ENCODE assay signal across 7 cellular contexts in genomic region chr22:42719656-42720262, GRCh38. TPM values are rescaled to one million over a fixed set of nuclear protein-coding genes. Genes with fewer than 3 reads are reported as not detected.
DNase-seq lines count a peak whose midpoint lies in the region; ATAC-seq and TF ChIP-seq lines count a peak whose summit lies in the region.

No MANE protein-coding gene starts in this region.

- H3K9ac ChIP-seq in HCT116 (ENCODE audit: low read length) (peak overlapping the region; percentile 67), iPS-15b (ENCODE audit: low read depth, low read length) (peak overlapping the region; percentile 60)

- no peak for DNase-seq in HCT116 (ENCODE audit: low read depth, low spot score)
- no peak for DNase-seq in activated T-helper 1 cell treated with anti-CD3 and anti-CD28 coated beads, Interleukin-12 subunit alpha, Interleukin-12 subunit beta, Interleukin-2, Interleukin-4 antibody, amounts not matched to agents 30 ng/mL and 10 ng/mL and 1 ng/mL, durations not matched to agents 14 hours and 24 hours and 36 hours (ENCODE audit: low spot score)
- DNase-seq in inferior parietal cortex (ENCODE audit: extremely low spot score) = no peak
- DNase-seq in SIG-M5 treated with dmso at 0.1 percent for 504 hours (lab: John Stamatoyannopoulos, UW; ENCODE audit: unreplicated experiment) = no peak

- peak overlapping the region; percentile 48 for H3K4me3 Mint-ChIP-seq in activated T-helper 1 cell treated with anti-CD3 and anti-CD28 coated beads, Interleukin-12 subunit alpha, Interleukin-12 subunit beta, Interleukin-2, Interleukin-4 antibody, amounts not matched to agents 30 ng/mL and 10 ng/mL and 1 ng/mL, durations not matched to agents 14 hours and 24 hours and 36 hours
- H3K4me3 Mint-ChIP-seq in stimulated activated memory B cell treated with anti-CD40 and anti-IgM and Interleukin-4, amounts not matched to agents 10 μg/mL and 1 μg/mL and 100 μg/mL, for 72 hours = peak overlapping the region; percentile 77

- H3K27ac Mint-ChIP-seq in activated T-helper 1 cell treated with anti-CD3 and anti-CD28 coated beads, Interleukin-12 subunit alpha, Interleukin-12 subunit beta, Interleukin-2, Interleukin-4 antibody, amounts not matched to agents 30 ng/mL and 10 ng/mL and 1 ng/mL, durations not matched to agents 14 hours and 24 hours and 36 hours = no peak overlapping the region
- H3K27ac Mint-ChIP-seq in stimulated activated memory B cell treated with anti-CD40 and anti-IgM and Interleukin-4, amounts not matched to agents 10 μg/mL and 1 μg/mL and 100 μg/mL, for 72 hours = peak overlapping the region; percentile 34

- peak overlapping the region; percentile 68; the same call in 1 of the 2 replicates for H3K27ac ChIP-seq in HCT116 (ENCODE audit: low read depth, low read length)

- POLR2A ChIA-PET in HCT116 (lab: Charles Lee) = no interaction called here

- TF ChIP-seq POLR2A in HCT116 (IDR thresholded peaks at IDR 0.05; ENCODE audit: borderline replicate concordance, extremely low read depth, insufficient read depth, insufficient read length) = no peak

- H2AFZ ChIP-seq in HCT116 (ENCODE audit: low read depth, low read length, poor library complexity, severe bottlenecking) = no peak overlapping the region

- RAD21 ChIA-PET in HCT116 (lab: Charles Lee; ENCODE audit: low non-redundant PET in 1 of 2, low total read pairs in 2 of 2, uncharacterized antibody in 2 of 2, unreplicated experiment in 2 of 2) = no interaction called here

- H3K4me1 ChIP-seq in HCT116 (ENCODE audit: control insufficient read depth in 1 of 2, insufficient read depth in 2 of 2, low read length in 2 of 2) (peaks cover 31 to 58% of the 10 kb centered on the region in 2 experiments), iPS-15b (ENCODE audit: control insufficient read depth, insufficient read depth, low read length) (peaks cover 4% of the 10 kb centered on the region)

- H3K9me2 ChIP-seq in HCT116 (ENCODE audit: insufficient read depth) = no peaks in the 10 kb centered on the region

- peak overlapping the region; percentile 64 to 79 for H3K4me3 ChIP-seq in HCT116 (replicated peaks in 1 of 2; ENCODE audit: low read depth in 1 of 2, low read length in 2 of 2)
- H3K4me3 ChIP-seq in iPS-15b (ENCODE audit: low read depth, low read length) = peak overlapping the region; percentile 88

- H3K79me2 ChIP-seq in HCT116 (ENCODE audit: insufficient read depth, low read length) = peaks cover 15% of the 10 kb centered on the region; the same call in 1 of the 2 replicates

- no peaks in the 10 kb centered on the region for H3K36me3 Mint-ChIP-seq in activated T-helper 1 cell treated with anti-CD3 and anti-CD28 coated beads, Interleukin-12 subunit alpha, Interleukin-12 subunit beta, Interleukin-2, Interleukin-4 antibody, amounts not matched to agents 30 ng/mL and 10 ng/mL and 1 ng/mL, durations not matched to agents 14 hours and 24 hours and 36 hours (ENCODE audit: low read depth)
- no peaks in the 10 kb centered on the region for H3K36me3 Mint-ChIP-seq in stimulated activated memory B cell treated with anti-CD40 and anti-IgM and Interleukin-4, amounts not matched to agents 10 μg/mL and 1 μg/mL and 100 μg/mL, for 72 hours

- H3K27me3 Mint-ChIP-seq in activated T-helper 1 cell treated with anti-CD3 and anti-CD28 coated beads, Interleukin-12 subunit alpha, Interleukin-12 subunit beta, Interleukin-2, Interleukin-4 antibody, amounts not matched to agents 30 ng/mL and 10 ng/mL and 1 ng/mL, durations not matched to agents 14 hours and 24 hours and 36 hours (ENCODE audit: insufficient read depth) = peaks cover 46% of the 10 kb centered on the region
- peaks cover 51% of the 10 kb centered on the region for H3K27me3 Mint-ChIP-seq in stimulated activated memory B cell treated with anti-CD40 and anti-IgM and Interleukin-4, amounts not matched to agents 10 μg/mL and 1 μg/mL and 100 μg/mL, for 72 hours

- CTCF ChIA-PET in HCT116 (lab: Charles Lee) = interaction anchor here (0.6 to 1.4 kb wide), 2 partner anchors 41 to 370 kb away, joined by 3 to 4 read pairs; no protein-coding TSS in a partner anchor

- H3K4me2 ChIP-seq in HCT116 (ENCODE audit: low read length) = peak overlapping the region; percentile 99

- no peaks in the 10 kb centered on the region for H3K36me3 ChIP-seq in HCT116 (ENCODE audit: control insufficient read depth in 1 of 2, insufficient read depth in 2 of 2, low read length in 2 of 2)
- no peaks in the 10 kb centered on the region for H3K36me3 ChIP-seq in iPS-15b (ENCODE audit: control insufficient read depth, insufficient read depth, low read length)

- no peaks in the 10 kb centered on the region for H3K9me3 Mint-ChIP-seq in activated T-helper 1 cell treated with anti-CD3 and anti-CD28 coated beads, Interleukin-12 subunit alpha, Interleukin-12 subunit beta, Interleukin-2, Interleukin-4 antibody, amounts not matched to agents 30 ng/mL and 10 ng/mL and 1 ng/mL, durations not matched to agents 14 hours and 24 hours and 36 hours
- H3K9me3 Mint-ChIP-seq in stimulated activated memory B cell treated with anti-CD40 and anti-IgM and Interleukin-4, amounts not matched to agents 10 μg/mL and 1 μg/mL and 100 μg/mL, for 72 hours = no peaks in the 10 kb centered on the region

- TF ChIP-seq RAD21 in HCT116 (IDR thresholded peaks at IDR 0.05; ENCODE audit: low read depth) = no peak

- intact Hi-C loops in HCT116 (cut with micrococcal nuclease) = no loop called here
- intact Hi-C loops in activated T-helper 1 cell treated with anti-CD3 and anti-CD28 coated beads, Interleukin-12 subunit alpha, Interleukin-12 subunit beta, Interleukin-2, Interleukin-4 antibody, amounts not matched to agents 30 ng/mL and 10 ng/mL and 1 ng/mL, durations not matched to agents 14 hours and 24 hours and 36 hours (cut with micrococcal nuclease) = no loop called here

- no peaks in the 10 kb centered on the region for H4K20me1 ChIP-seq in HCT116 (ENCODE audit: insufficient read depth)

- H3K27me3 ChIP-seq in HCT116 (ENCODE audit: insufficient read depth, low read length) = no peaks in the 10 kb centered on the region
- peaks cover 27% of the 10 kb centered on the region for H3K27me3 ChIP-seq in iPS-15b (ENCODE audit: control insufficient read depth, insufficient read depth, low read length)

- ATAC-seq in HCT116 = no peak
- ATAC-seq in stimulated activated memory B cell treated with anti-CD40 and anti-IgM and Interleukin-4, amounts not matched to agents 10 μg/mL and 1 μg/mL and 100 μg/mL, for 72 hours = no peak
- no peak for ATAC-seq in HG03378 (IDR thresholded peaks at IDR 0.05; ENCODE audit: unreplicated experiment)

- no peaks in the 10 kb centered on the region for H3K9me3 ChIP-seq in HCT116 (ENCODE audit: control insufficient read depth in 1 of 2, insufficient read depth in 1 of 2, low read depth in 1 of 2, low read length in 2 of 2)
- H3K9me3 ChIP-seq in iPS-15b (ENCODE audit: control insufficient read depth, insufficient read depth, low read length) = no peaks in the 10 kb centered on the region

- H3K4me1 Mint-ChIP-seq in activated T-helper 1 cell treated with anti-CD3 and anti-CD28 coated beads, Interleukin-12 subunit alpha, Interleukin-12 subunit beta, Interleukin-2, Interleukin-4 antibody, amounts not matched to agents 30 ng/mL and 10 ng/mL and 1 ng/mL, durations not matched to agents 14 hours and 24 hours and 36 hours (ENCODE audit: low read depth) = peaks cover 5% of the 10 kb centered on the region
- peaks cover 55% of the 10 kb centered on the region for H3K4me1 Mint-ChIP-seq in stimulated activated memory B cell treated with anti-CD40 and anti-IgM and Interleukin-4, amounts not matched to agents 10 μg/mL and 1 μg/mL and 100 μg/mL, for 72 hours

- BruUV-seq in HCT116 (replicated peaks; lab: Mats Ljungman, UMichigan) = no TSS peak

- TF ChIP-seq CTCF in HCT116 (IDR thresholded peaks at IDR 0.05 in 2 of 3, conservative IDR thresholded peaks at IDR 0.05 in 1 of 3; ENCODE audit: borderline replicate concordance in 1 of 3, insufficient read depth in 1 of 3, low read depth in 2 of 3, low read length in 2 of 3) = no peak

TF ChIP-seq in HCT116, 20 proteins besides CTCF, POLR2A, EP300 and RAD21 (continues in another document):
- TF ChIP-seq JUND (IDR thresholded peaks at IDR 0.05) (no peak), TCF7L2 (IDR thresholded peaks at IDR 0.05; ENCODE audit: borderline replicate concordance, extremely low read depth, insufficient read depth, insufficient read length) (no peak), EZH2 (IDR thresholded peaks at IDR 0.05) (no peak), SP1 (IDR thresholded peaks at IDR 0.05; ENCODE audit: low read depth) (no peak), ELF1 (IDR thresholded peaks at IDR 0.05; ENCODE audit: borderline replicate concordance, low read depth) (no peak), EGR1 (IDR thresholded peaks at IDR 0.05; ENCODE audit: low read depth) (no peak), CEBPB (IDR thresholded peaks at IDR 0.05; ENCODE audit: low read depth) (no peak), FOSL1 (IDR thresholded peaks at IDR 0.05; ENCODE audit: low read depth) (no peak), SRF (IDR thresholded peaks at IDR 0.05; ENCODE audit: low read depth) (no peak), SIN3A (IDR thresholded peaks at IDR 0.05; ENCODE audit: low read depth) (no peak), CBX3 (IDR thresholded peaks at IDR 0.05; ENCODE audit: low read depth) (no peak), EZH2phosphoT487 (IDR thresholded peaks at IDR 0.05; ENCODE audit: borderline replicate concordance) (no peak), ZBTB33 (IDR thresholded peaks at IDR 0.05; ENCODE audit: extremely low read depth, insufficient replicate concordance, low read length) (no peak), POLR2AphosphoS5 (IDR thresholded peaks at IDR 0.05; ENCODE audit: low read depth, low read length) (no peak)

RNA-seq across cellular contexts. Expression of gene A4GALT, which starts 0.9 kb away (rescaled TPM):
- 16.0 TPM for total RNA-seq in HCT116 (2021; ENCODE audit: unreplicated experiment)
- 14.2 and 14.3 TPM in 2 replicates for polyA plus RNA-seq in HCT116 (2012)
- not detected in 2 replicates for total RNA-seq in activated T-helper 1 cell treated with anti-CD3 and anti-CD28 coated beads, Interleukin-12 subunit alpha, Interleukin-12 subunit beta, Interleukin-2, Interleukin-4 antibody, amounts not matched to agents 30 ng/mL and 10 ng/mL and 1 ng/mL, durations not matched to agents 14 hours and 24 hours and 36 hours

Comparison
In these comparisons a context has a peak if more than half of its experiments do, and no peak if none do; other contexts are left out.
1. RNA of gene A4GALT, which starts 0.9 kb away (total RNA-seq): 16.0 TPM in HCT116 (single experiment); not detected in activated T-helper 1 cell treated with anti-CD3 and anti-CD28 coated beads, Interleukin-12 subunit alpha, Interleukin-12 subunit beta, Interleukin-2, Interleukin-4 antibody, amounts not matched to agents 30 ng/mL and 10 ng/mL and 1 ng/mL, durations not matched to agents 14 hours and 24 hours and 36 hours; every median in the first group is over 10 times any median in the second.